In the genomic region with DNA sequence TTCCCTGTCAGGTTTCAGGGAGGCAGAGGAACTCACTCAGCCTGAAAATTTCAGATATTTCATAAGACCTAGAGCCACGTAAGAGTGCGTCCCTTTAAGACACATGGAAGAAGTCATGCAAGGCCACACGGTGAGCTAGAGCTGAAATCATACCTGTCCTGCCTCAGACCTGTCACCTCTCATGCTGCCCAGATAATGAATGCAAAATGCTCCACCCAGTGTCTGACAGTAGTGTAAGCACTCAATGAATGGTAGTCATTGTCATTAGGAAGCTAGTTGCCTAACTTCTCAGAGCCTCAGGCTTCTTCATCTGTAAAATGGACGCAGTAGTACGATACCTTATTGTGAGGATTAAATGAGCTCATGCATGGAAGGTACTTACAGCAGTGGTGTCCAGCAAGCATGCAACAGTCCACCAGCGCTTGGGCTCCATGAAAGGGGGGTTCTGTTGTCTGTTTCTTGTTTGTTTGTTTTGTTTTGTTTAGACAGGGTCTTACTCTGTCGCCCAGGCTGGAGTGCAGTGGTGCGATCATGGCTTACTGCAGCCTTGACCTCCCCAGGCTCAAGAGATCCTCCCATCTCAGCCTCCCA, we compare ENCODE assay signal across 8 cellular contexts.
DNase-seq lines count a peak whose midpoint lies in the region; ATAC-seq and TF ChIP-seq lines count a peak whose summit lies in the region.

No MANE protein-coding gene starts in this region.

- no peaks in the 10 kb centered on the region for H3K9me3 Mint-ChIP-seq in activated naive CD4-positive, alpha-beta T cell treated with anti-CD3 and anti-CD28 coated beads for 36 hours

- no peaks in the 10 kb centered on the region for H3K36me3 Mint-ChIP-seq in activated naive CD4-positive, alpha-beta T cell treated with anti-CD3 and anti-CD28 coated beads for 36 hours (ENCODE audit: low read depth)

- no peak overlapping the region for H3K27ac ChIP-seq in foreskin keratinocyte
- peak overlapping the region; percentile 95 for H3K27ac ChIP-seq in stomach smooth muscle (ENCODE audit: low read length)

- peak; percentile 21 for TF ChIP-seq CTCF in foreskin keratinocyte (conservative IDR thresholded peaks at IDR 0.05)

- in situ Hi-C loops in SK-MEL-5 (cut with HindIII; ENCODE audit: low pct_unique_long_range_greater_than_20kb, low sequenced_read_pairs) = no loop called here

- peak overlapping the region; percentile 66 to 77 for H3K4me3 ChIP-seq in stomach smooth muscle (ENCODE audit: low read length in 2 of 2)

- peaks cover 21% of the 10 kb centered on the region for H3K4me1 Mint-ChIP-seq in activated naive CD4-positive, alpha-beta T cell treated with anti-CD3 and anti-CD28 coated beads for 36 hours (ENCODE audit: low read depth)

- H3K4me3 Mint-ChIP-seq in activated naive CD4-positive, alpha-beta T cell treated with anti-CD3 and anti-CD28 coated beads for 36 hours = peak overlapping the region; percentile 89

- no peak for ATAC-seq in foreskin keratinocyte
- no peak for ATAC-seq in GM21515 (IDR thresholded peaks at IDR 0.05; ENCODE audit: unreplicated experiment)

- H3K4me1 ChIP-seq in foreskin keratinocyte = no peaks in the 10 kb centered on the region
- H3K4me1 ChIP-seq in stomach smooth muscle (ENCODE audit: control insufficient read depth, insufficient read depth, low read length) = peaks cover 16% of the 10 kb centered on the region

- no peaks in the 10 kb centered on the region for H3K9me3 ChIP-seq in stomach smooth muscle (ENCODE audit: control insufficient read depth in 2 of 2, low read length in 2 of 2)

- no peaks in the 10 kb centered on the region for H3K36me3 ChIP-seq in stomach smooth muscle (ENCODE audit: control insufficient read depth in 2 of 2, insufficient read depth in 2 of 2, low read length in 2 of 2)

- peak; percentile 26 for DNase-seq in activated naive CD4-positive, alpha-beta T cell treated with anti-CD3 and anti-CD28 coated beads for 36 hours
- DNase-seq in activated naive CD4-positive, alpha-beta T cell treated with Interleukin-2 at 50 U/mL for 16 hours = no peak
- DNase-seq in SK-MEL-5 (ENCODE audit: low read depth, low spot score) = peak; percentile 45
- DNase-seq in foreskin keratinocyte = peak in 1 of 2 donors; percentile 23
- DNase-seq in NCI-H510A (lab: John Stamatoyannopoulos, UW) = no peak
- no peak for DNase-seq in epidermal melanocyte (ENCODE audit: insufficient read length, low spot score)

- H3K9ac ChIP-seq in stomach smooth muscle (ENCODE audit: low read length in 2 of 2) = peak overlapping the region; percentile 73 to 87

- CTCF ChIA-PET in activated naive CD4-positive, alpha-beta T cell treated with anti-CD3 and anti-CD28 coated beads for 36 hours (lab: Charles Lee) = interaction anchor here (0.7 to 4.1 kb wide), 28 partner anchors 8 to 300 kb away, joined by 3 to 63 read pairs (median 4); no protein-coding TSS in a partner anchor

- no peaks in the 10 kb centered on the region for H3K27me3 Mint-ChIP-seq in activated naive CD4-positive, alpha-beta T cell treated with anti-CD3 and anti-CD28 coated beads for 36 hours (ENCODE audit: low read depth)

- peak overlapping the region; percentile 56 for H3K27ac Mint-ChIP-seq in activated naive CD4-positive, alpha-beta T cell treated with anti-CD3 and anti-CD28 coated beads for 36 hours

- H3K27me3 ChIP-seq in foreskin keratinocyte (no peaks in the 10 kb centered on the region), stomach smooth muscle (ENCODE audit: control insufficient read depth in 1 of 2, insufficient read depth in 2 of 2, low read length in 2 of 2) (no peaks in the 10 kb centered on the region)

- intact Hi-C loops in activated naive CD4-positive, alpha-beta T cell treated with anti-CD3 and anti-CD28 coated beads for 36 hours (cut with micrococcal nuclease) = no loop called here

Comparison
In these comparisons a context has a peak if more than half of its experiments do, and no peak if none do; other contexts are left out.
1. DNase-seq: peak in activated naive CD4-positive, alpha-beta T cell treated with anti-CD3 and anti-CD28 coated beads for 36 hours (single experiment) and SK-MEL-5 (single experiment); none in activated naive CD4-positive, alpha-beta T cell treated with Interleukin-2 at 50 U/mL for 16 hours (single experiment), NCI-H510A (single experiment) and epidermal melanocyte (single experiment).